8 cellular contexts compared by ENCODE assay signal in the genomic region with DNA sequence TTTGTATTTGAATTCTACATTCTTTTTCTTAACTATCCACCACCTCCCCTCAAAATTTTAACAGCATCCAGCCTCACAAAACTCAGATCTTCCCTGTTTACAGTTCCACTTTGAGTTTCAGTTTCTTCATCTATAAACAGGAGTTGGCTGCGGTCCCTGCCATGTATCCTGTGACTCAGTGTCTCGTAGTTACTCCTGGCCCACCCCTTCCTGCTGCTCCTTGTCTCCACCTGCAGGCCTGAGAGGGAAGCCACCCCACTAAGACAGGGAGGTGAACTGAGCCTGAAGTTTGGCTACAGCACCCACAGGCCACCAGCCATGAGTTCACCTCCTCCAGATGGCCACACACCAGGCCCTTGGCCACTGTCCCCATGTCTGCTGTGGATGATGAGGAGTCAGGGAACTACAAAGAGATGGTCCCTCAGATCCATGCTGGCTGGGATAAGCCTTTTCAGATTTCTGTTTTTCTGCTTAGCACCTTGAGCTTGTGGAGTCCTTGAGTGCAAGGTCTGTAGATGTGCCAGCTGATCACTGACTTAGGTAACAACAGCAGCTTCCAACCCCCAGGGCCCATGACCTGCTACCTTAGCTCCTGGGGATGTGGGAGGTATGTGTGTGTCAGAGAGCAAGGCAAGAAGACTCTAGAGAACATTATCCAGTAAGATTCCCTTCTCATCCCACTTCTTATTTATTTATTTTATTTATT. TPM values are rescaled to one million over a fixed set of nuclear protein-coding genes. Genes with fewer than 3 reads are reported as not detected.
A peak's percentile ranks its signal among the peaks of the same experiment; 100 is the strongest.
DNase-seq lines count a peak whose midpoint lies in the region; ATAC-seq and TF ChIP-seq lines count a peak whose summit lies in the region.

No MANE protein-coding gene starts in this region.

- H3K4me1 ChIP-seq in SK-N-SH (ENCODE audit: control insufficient read depth in 1 of 2, insufficient read depth in 2 of 2, low read depth in 1 of 2, low read length in 1 of 2) (no peaks in the 10 kb centered on the region), neuron (ENCODE audit: insufficient read depth, low read length) (peaks cover 26% of the 10 kb centered on the region)

- POLR2A ChIA-PET in SK-N-SH (lab: Yijun Ruan, JAX): no interaction called here

- H3K79me2 ChIP-seq in SK-N-SH (ENCODE audit: insufficient read depth): no peaks in the 10 kb centered on the region

- H3K36me3 ChIP-seq in SK-N-SH (replicated peaks in 1 of 2; ENCODE audit: control insufficient read depth in 1 of 2, insufficient read depth in 2 of 2, low read length in 1 of 2) (no peaks in the 10 kb centered on the region), neuron (ENCODE audit: insufficient read depth, low read length) (no peaks in the 10 kb centered on the region)

- no peaks in the 10 kb centered on the region for H4K20me1 ChIP-seq in SK-N-SH (ENCODE audit: insufficient read depth)

- CTCF ChIA-PET in SK-N-SH (lab: Yijun Ruan, JAX): interaction anchor here (1.0 kb wide), 1 partner anchor 11 kb away, joined by 5 read pairs; no protein-coding TSS in a partner anchor

- no peaks in the 10 kb centered on the region for H3F3A ChIP-seq in SK-N-SH (replicated peaks; ENCODE audit: insufficient read depth)

- TF ChIP-seq CTCF in SK-N-SH (IDR thresholded peaks at IDR 0.05): peak; percentile 57

- no peak for TF ChIP-seq EP300 in SK-N-SH (IDR thresholded peaks at IDR 0.05; ENCODE audit: borderline replicate concordance in 1 of 2, low read depth in 1 of 2, low read length in 1 of 2)

- no peaks in the 10 kb centered on the region; the same call in 1 of the 2 replicates for H3K27me3 ChIP-seq in SK-N-SH (ENCODE audit: insufficient read depth)
- H3K27me3 ChIP-seq in neuron (ENCODE audit: insufficient read depth, low read length): no peaks in the 10 kb centered on the region

- H3K9me3 ChIP-seq in SK-N-SH: no peaks in the 10 kb centered on the region
- no peaks in the 10 kb centered on the region for H3K9me3 ChIP-seq in neuron (ENCODE audit: low read length)

- H3K9me2 ChIP-seq in SK-N-SH: no peaks in the 10 kb centered on the region

- DNase-seq in EH (ENCODE audit: low read depth) (peak; percentile 51), SK-N-SH (no peak), mucosa of gallbladder (ENCODE audit: low spot score) (no peak), cerebellar cortex (ENCODE audit: low spot score) (no peak)
- peak; percentile 4 for DNase-seq in central memory CD4-positive, alpha-beta T cell

- H3K27ac ChIP-seq in SK-N-SH (ENCODE audit: low read depth in 2 of 2, low read length in 1 of 2): no peak overlapping the region

- H2AFZ ChIP-seq in SK-N-SH (ENCODE audit: low read depth) (no peak overlapping the region), neuron (ENCODE audit: low read depth, low read length) (peak overlapping the region; percentile 6)

- WGBS in SK-N-SH (ENCODE audit: low lambda C conversion rate): 15% methylated on average over 2 of the region's 2 CpGs

- ATAC-seq in HG02588 (IDR thresholded peaks at IDR 0.05; ENCODE audit: unreplicated experiment) (peak; percentile 32), GM21360 (IDR thresholded peaks at IDR 0.05; ENCODE audit: unreplicated experiment) (no peak)

- H3K4me3 ChIP-seq in SK-N-SH (ENCODE audit: low read depth in 2 of 2, low read length in 1 of 2) (no peak overlapping the region; a peak in 1 of 4 replicates), neuron (ENCODE audit: low read length) (no peak overlapping the region)

- 0 out of 2 replicates have a peak, but pooled peaks have one; percentile 17 for TF ChIP-seq RAD21 in SK-N-SH (IDR thresholded peaks at IDR 0.05; ENCODE audit: low read length)

- peak overlapping the region; percentile 19; the same call in 1 of the 2 replicates for H3K4me2 ChIP-seq in SK-N-SH

- H3K9ac ChIP-seq in SK-N-SH: no peak overlapping the region

TF ChIP-seq in SK-N-SH, 30 proteins besides CTCF, POLR2A, EP300 and RAD21:
- TF ChIP-seq SMC3 (IDR thresholded peaks at IDR 0.05; ENCODE audit: low read depth, low read length) (peak; percentile 31), GABPA (IDR thresholded peaks at IDR 0.05; ENCODE audit: low read depth) (no peak)
TF ChIP-seq in SK-N-SH: peak in this region for 1.

RNA-seq across cellular contexts. Expression of gene CD86, which starts 37.5 kb away (rescaled TPM):
- polyA plus RNA-seq in SK-N-SH (2012; rRNA removed): not detected in 2 replicates
- not detected in 2 replicates for polyA plus RNA-seq in SK-N-SH (2012; cell fraction: cytosol; rRNA removed)
- not detected in 2 replicates for polyA plus RNA-seq in SK-N-SH (2012; cell fraction: nucleus; rRNA removed)
- total RNA-seq in mucosa of gallbladder: 10.5 TPM

Comparison
In these comparisons a context has a peak if more than half of its experiments do, and no peak if none do; other contexts are left out.
1. DNase-seq: peak in EH (single experiment) and central memory CD4-positive, alpha-beta T cell (single experiment); none in SK-N-SH (single experiment), mucosa of gallbladder (single experiment) and cerebellar cortex (single experiment).